8 cellular contexts compared by ENCODE assay signal in genomic region chr12:9648701-9649531, GRCh38. TPM values are rescaled to one million over a fixed set of nuclear protein-coding genes. Genes with fewer than 3 reads are reported as not detected.
DNase-seq lines count a peak whose midpoint lies in the region; FAIRE-seq and TF ChIP-seq lines count a peak whose summit lies in the region.

No MANE protein-coding gene starts in this region.

- peaks cover 35% of the 10 kb centered on the region for H3K4me1 ChIP-seq in GM23248 (ENCODE audit: insufficient read depth)
- peaks cover 40% of the 10 kb centered on the region for H3K4me1 ChIP-seq in PC-9 (replicated peaks; ENCODE audit: insufficient read depth)
- H3K4me1 ChIP-seq in endothelial cell of umbilical vein (ENCODE audit: control insufficient read depth, extremely low read depth, insufficient read depth, low read length), result peaks cover 40% of the 10 kb centered on the region

- peaks cover 61% of the 10 kb centered on the region for H3F3A ChIP-seq in GM23248 (ENCODE audit: insufficient read depth)
- peaks cover 57% of the 10 kb centered on the region for H3F3A ChIP-seq in PC-9 (ENCODE audit: insufficient read depth, low read depth)

- no peak for TF ChIP-seq POLR2A in endothelial cell of umbilical vein (IDR thresholded peaks at IDR 0.05; ENCODE audit: low read depth, low read length)

- no peaks in the 10 kb centered on the region for H3K27me3 ChIP-seq in GM23248 (replicated peaks; ENCODE audit: insufficient read depth)
- H3K27me3 ChIP-seq in PC-9 (ENCODE audit: insufficient read depth, low read depth), result no peaks in the 10 kb centered on the region
- H3K27me3 ChIP-seq in endothelial cell of umbilical vein (ENCODE audit: control insufficient read depth in 2 of 2, insufficient read depth in 2 of 2, low read length in 2 of 2), result no peaks in the 10 kb centered on the region

- WGBS in GM23248 (ENCODE audit: low coverage in 1 of 2, low lambda C conversion rate in 2 of 2, missing lambda C conversion rate in 2 of 2), 2 experiments, result 2% methylated on average over 13 of the region's 13 CpGs

- CTCF ChIA-PET in PC-9 (lab: Charles Lee), result interaction anchor here (1.7 kb wide), 2 partner anchors 11 to 15 kb away, joined by 4 read pairs; no protein-coding TSS in a partner anchor
- CTCF ChIA-PET in endothelial cell of umbilical vein (lab: Charles Lee), result interaction anchor here (0.6 to 3.2 kb wide), 7 partner anchors 13 to 102 kb away, joined by 3 to 22 read pairs (median 5); no protein-coding TSS in a partner anchor

- peaks cover 46% of the 10 kb centered on the region for H3K4me1 Mint-ChIP-seq in neural crest cell

- H3K9me2 ChIP-seq in GM23248 (ENCODE audit: insufficient read depth) (no peaks in the 10 kb centered on the region), PC-9 (ENCODE audit: insufficient read depth) (no peaks in the 10 kb centered on the region)

- intact Hi-C loops in PC-9 (cut with micrococcal nuclease; ENCODE audit: unreplicated experiment) (loop anchor here (1.0 to 5.0 kb wide), 6 partner anchors 13 to 99 kb away; no protein-coding TSS in a partner anchor), endothelial cell of umbilical vein (cut with micrococcal nuclease) (loop anchor here (1.0 kb wide), 1 partner anchor 24 kb away; no protein-coding TSS in a partner anchor)

- TF ChIP-seq CTCF in PC-9 (conservative IDR thresholded peaks at IDR 0.05) (no peak), endothelial cell of umbilical vein (IDR thresholded peaks at IDR 0.05; ENCODE audit: extremely low read depth in 1 of 2, insufficient read depth in 1 of 2, low read depth in 1 of 2, low read length in 2 of 2) (no peak), neural crest cell (conservative IDR thresholded peaks at IDR 0.05) (no peak)

- H3K9ac ChIP-seq in GM23248, result peak overlapping the region; percentile 90
- H3K9ac ChIP-seq in endothelial cell of umbilical vein (replicated peaks; ENCODE audit: extremely low read depth, insufficient read depth, low read length), result peak overlapping the region; percentile 83

- H4K20me1 ChIP-seq in GM23248 (ENCODE audit: insufficient read depth) (no peaks in the 10 kb centered on the region), PC-9 (ENCODE audit: insufficient read depth) (no peaks in the 10 kb centered on the region), endothelial cell of umbilical vein (replicated peaks; ENCODE audit: control insufficient read depth, extremely low read depth, insufficient read depth, low read length) (no peaks in the 10 kb centered on the region)

- H3K4me3 Mint-ChIP-seq in neural crest cell, result peak overlapping the region; percentile 95

- H2AFZ ChIP-seq in GM23248, result peak overlapping the region; percentile 98
- H2AFZ ChIP-seq in PC-9, result peak overlapping the region; percentile 85
- H2AFZ ChIP-seq in endothelial cell of umbilical vein (ENCODE audit: low read depth, low read length), result peak overlapping the region; percentile 85

- no peaks in the 10 kb centered on the region for H3K9me1 ChIP-seq in endothelial cell of umbilical vein (replicated peaks; ENCODE audit: control insufficient read depth, extremely low read depth, insufficient read depth, low read length)

- FAIRE-seq in endothelial cell of umbilical vein (lab: Jason Lieb, UNC), result peak; percentile 68
- FAIRE-seq in HTR-8/SVneo (lab: Jason Lieb, UNC), result no peak

- POLR2A ChIA-PET in PC-9 (lab: Charles Lee; ENCODE audit: unreplicated experiment), result interaction anchor here (1.4 kb wide), 1 partner anchor 94 kb away, joined by 6 read pairs; no protein-coding TSS in a partner anchor
- POLR2A ChIA-PET in endothelial cell of umbilical vein (lab: Charles Lee), result no interaction called here

- H3K4me3 ChIP-seq in GM23248 (peak overlapping the region; percentile 82), PC-9 (peak overlapping the region; percentile 81), endothelial cell of umbilical vein (replicated peaks in 1 of 3; ENCODE audit: insufficient read depth in 1 of 3, low read depth in 1 of 3, low read length in 3 of 3) (peak overlapping the region; percentile 57 to 91 (median 85))

- H3K4me2 ChIP-seq in GM23248 (ENCODE audit: unreplicated experiment) (peak overlapping the region; percentile 95), PC-9 (peak overlapping the region; percentile 96), endothelial cell of umbilical vein (ENCODE audit: insufficient read depth, low read length) (peak overlapping the region; percentile 98)

- H3K9me3 ChIP-seq in GM23248 (ENCODE audit: low read depth) (no peaks in the 10 kb centered on the region), PC-9 (ENCODE audit: insufficient read depth, low read depth) (peaks cover 10% of the 10 kb centered on the region; the same call in 1 of the 2 replicates), endothelial cell of umbilical vein (replicated peaks; ENCODE audit: control insufficient read depth, insufficient read depth, low read length) (no peaks in the 10 kb centered on the region)

- dilution Hi-C loops in endothelial cell of umbilical vein (cut with MboI; ENCODE audit: extremely low pct_ligation_motif_present, low sequenced_read_pairs), result no loop called here

- H3K36me3 ChIP-seq in GM23248 (ENCODE audit: low read depth), result no peaks in the 10 kb centered on the region
- peaks cover 16% of the 10 kb centered on the region; the same call in 1 of the 2 replicates for H3K36me3 ChIP-seq in PC-9 (ENCODE audit: low read depth)
- no peaks in the 10 kb centered on the region for H3K36me3 ChIP-seq in endothelial cell of umbilical vein (ENCODE audit: control insufficient read depth in 2 of 2, extremely low read depth in 1 of 2, insufficient read depth in 2 of 2, low read length in 2 of 2)

- peak; percentile 48 for DNase-seq in GM23248
- peak in 1 of 2 experiments; percentile 43 for DNase-seq in PC-9
- DNase-seq in endothelial cell of umbilical vein (ENCODE audit: low read depth, low spot score), result peak; percentile 67
- no peak for DNase-seq in neural crest cell (ENCODE audit: low read depth, low spot score)
- no peak for DNase-seq in GOT3 (lab: John Stamatoyannopoulos, UW)
- no peak for DNase-seq in HTR-8/SVneo (ENCODE audit: insufficient read length, low spot score)
- no peak for DNase-seq in iPS-NIHi11 (ENCODE audit: low spot score)
- DNase-seq in stimulated activated CD4-positive, alpha-beta T cell treated with anti-CD3 and anti-CD28 coated beads, Interleukin-2, amount 100 ng/mL, for 24 hours, result no peak

- H3K27ac Mint-ChIP-seq in neural crest cell (ENCODE audit: unreplicated experiment), result peak overlapping the region; percentile 98

- peaks cover 14% of the 10 kb centered on the region for H3K36me3 Mint-ChIP-seq in neural crest cell (ENCODE audit: low read depth)

- H3K9me3 Mint-ChIP-seq in neural crest cell, result peaks cover 2% of the 10 kb centered on the region

- H3K27me3 Mint-ChIP-seq in neural crest cell (ENCODE audit: low read depth), result no peaks in the 10 kb centered on the region

- H3K79me2 ChIP-seq in GM23248 (ENCODE audit: insufficient read depth) (peaks cover 41% of the 10 kb centered on the region), PC-9 (ENCODE audit: low read depth) (peaks cover 51% of the 10 kb centered on the region), endothelial cell of umbilical vein (ENCODE audit: control insufficient read depth, insufficient read depth, low read length) (peaks cover 10% of the 10 kb centered on the region)

- in situ Hi-C loops in GM23248 (cut with MboI), result loop anchor here (5.0 kb wide), 1 partner anchor 58 kb away; no protein-coding TSS in a partner anchor

- H3K27ac ChIP-seq in GM23248 (peak overlapping the region; percentile 94), PC-9 (peak overlapping the region; percentile 88), endothelial cell of umbilical vein (ENCODE audit: insufficient read depth, low read depth, low read length) (peak overlapping the region; percentile 72)

- BruUV-seq in PC-9 (replicated peaks; lab: Mats Ljungman, UMichigan), result TSS peak; percentile 62
- BruUV-seq in endothelial cell of umbilical vein (replicated peaks; lab: Mats Ljungman, UMichigan), result no TSS peak

TF ChIP-seq in endothelial cell of umbilical vein, 7 proteins besides CTCF, POLR2A, EP300 and RAD21 (continues in another document):
- TF ChIP-seq POLR2AphosphoS5 (IDR thresholded peaks at IDR 0.05; ENCODE audit: insufficient read depth, low read depth, low read length), result no peak
- no peak for TF ChIP-seq JUN (IDR thresholded peaks at IDR 0.05; ENCODE audit: borderline replicate concordance, insufficient read depth, insufficient read length, low read depth)
- TF ChIP-seq FOS (IDR thresholded peaks at IDR 0.05; ENCODE audit: borderline replicate concordance, insufficient read depth, low read length), result no peak
- no peak for TF ChIP-seq GATA2 (IDR thresholded peaks at IDR 0.05; ENCODE audit: insufficient read depth, insufficient read length, low read depth, low read length)
- no peak for TF ChIP-seq MAX (IDR thresholded peaks at IDR 0.05; ENCODE audit: insufficient read depth, insufficient read length)

RNA-seq across cellular contexts. Expression of gene CLEC2D, which starts 20.6 kb away (rescaled TPM):
- 0.54 and 6.6 TPM in 2 replicates for total RNA-seq in GM23248 (2014; rRNA removed; shearing (Covaris generic))
- polyA plus RNA-seq in GM23248 (2016; fragmentation: Nextera tagmentation; extraction: Ambion mirVana), result 1.1 and 2.8 TPM in 2 replicates
- total RNA-seq in PC-9 (2021), result 32.6 and 37.8 TPM in 2 replicates
- 4.1 and 6.5 TPM in 2 replicates for total RNA-seq in endothelial cell of umbilical vein
- polyA plus RNA-seq in endothelial cell of umbilical vein, result 1.4 and 1.8 TPM in 2 replicates
- polyA plus RNA-seq in endothelial cell of umbilical vein (2011; cell fraction: cytosol; rRNA removed), result 0.63 and 0.75 TPM in 2 replicates
- 17.7 and 18.0 TPM in 2 replicates for polyA plus RNA-seq in endothelial cell of umbilical vein (2011; cell fraction: nucleus; rRNA removed)
- 1.1 and 1.2 TPM in 2 replicates for polyA plus RNA-seq in endothelial cell of umbilical vein (2012)
- polyA minus RNA-seq in endothelial cell of umbilical vein, result 2.1 and 3.7 TPM in 2 replicates
- polyA minus RNA-seq in endothelial cell of umbilical vein (2011; cell fraction: cytosol; rRNA and poly(A)+ RNA removed), result 0.61 TPM
- 7.1 and 7.4 TPM in 2 replicates for polyA minus RNA-seq in endothelial cell of umbilical vein (2011; cell fraction: nucleus; rRNA and poly(A)+ RNA removed)
- 9.5 and 10.6 TPM in 2 replicates for total RNA-seq in neural crest cell

RNA-seq across cellular contexts. Expression of gene KLRB1, which starts 41.2 kb away (rescaled TPM):
- not detected in 2 replicates for total RNA-seq in GM23248 (2014; rRNA removed; shearing (Covaris generic))
- polyA plus RNA-seq in GM23248 (2016; fragmentation: Nextera tagmentation; extraction: Ambion mirVana), result not detected in 2 replicates
- not detected in 2 replicates for total RNA-seq in PC-9 (2021)
- not detected in 2 replicates for total RNA-seq in endothelial cell of umbilical vein
- not detected in 2 replicates for polyA plus RNA-seq in endothelial cell of umbilical vein
- not detected in 2 replicates for polyA plus RNA-seq in endothelial cell of umbilical vein (2011; cell fraction: cytosol; rRNA removed)
- not detected in 2 replicates for polyA plus RNA-seq in endothelial cell of umbilical vein (2011; cell fraction: nucleus; rRNA removed)
- not detected in 2 replicates for polyA plus RNA-seq in endothelial cell of umbilical vein (2012)
- not detected in 2 replicates for polyA minus RNA-seq in endothelial cell of umbilical vein
- polyA minus RNA-seq in endothelial cell of umbilical vein (2011; cell fraction: cytosol; rRNA and poly(A)+ RNA removed), result not detected
- polyA minus RNA-seq in endothelial cell of umbilical vein (2011; cell fraction: nucleus; rRNA and poly(A)+ RNA removed), result not detected in 2 replicates
- total RNA-seq in neural crest cell, result not detected in 2 replicates

Comparison
In these comparisons a context has a peak if more than half of its experiments do, and no peak if none do; other contexts are left out.
1. DNase-seq: peak in GM23248 (single experiment) and endothelial cell of umbilical vein (single experiment); none in neural crest cell (single experiment), GOT3 (single experiment), HTR-8/SVneo (single experiment), iPS-NIHi11 (single experiment) and stimulated activated CD4-positive, alpha-beta T cell treated with anti-CD3 and anti-CD28 coated beads, Interleukin-2, amount 100 ng/mL, for 24 hours (0 of 2).
2. Peak in every context shown above with its lines, with median percentiles within 50 percentile points of each other: H2AFZ ChIP-seq, H3K27ac ChIP-seq, H3K4me2 ChIP-seq and H3K4me3 ChIP-seq.